ENCODE assay signal across 7 cellular contexts in the genomic region with DNA sequence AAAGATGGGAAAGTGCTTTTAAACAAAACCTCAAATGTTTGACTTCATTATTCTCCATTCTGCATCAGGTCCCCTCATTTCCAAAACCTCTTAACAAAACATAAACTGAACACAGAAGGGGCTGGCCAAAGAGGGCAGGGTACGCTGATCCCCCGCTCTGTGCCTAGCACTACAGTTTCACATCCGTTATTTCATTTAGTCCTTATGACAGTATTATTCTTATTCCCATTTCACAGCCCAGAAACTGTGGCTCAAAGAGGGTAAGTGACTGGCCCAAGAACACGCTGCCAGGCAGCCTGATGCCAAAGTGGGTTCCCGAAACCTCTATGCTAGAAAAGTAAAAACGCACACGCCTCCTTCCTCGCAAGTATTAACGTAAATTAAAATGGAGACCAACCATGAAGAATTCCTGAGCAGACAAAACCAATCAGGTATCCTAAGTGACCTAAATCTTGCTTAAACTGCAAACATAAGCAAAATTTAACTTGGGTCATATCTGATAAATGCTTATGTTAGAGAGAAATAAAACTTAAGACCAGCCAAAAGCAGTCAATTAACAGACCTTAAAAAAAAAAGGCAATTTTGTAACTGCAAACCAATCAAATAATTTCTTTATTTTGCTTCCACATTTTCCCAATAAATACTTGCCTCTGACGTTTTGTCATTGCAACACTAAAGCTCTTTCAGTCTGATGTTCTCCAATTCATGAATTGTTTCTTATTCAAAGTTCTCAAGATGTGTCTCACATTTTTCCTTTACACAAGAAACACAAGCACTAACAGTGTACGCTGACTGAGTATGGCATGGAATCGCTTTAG. TPM values are rescaled to one million over a fixed set of nuclear protein-coding genes. Genes with fewer than 3 reads are reported as not detected.
A peak's percentile ranks its signal among the peaks of the same experiment; 100 is the strongest.
DNase-seq lines count a peak whose midpoint lies in the region; ATAC-seq lines count a peak whose summit lies in the region.

No MANE protein-coding gene starts in this region.

- H3K9me3 ChIP-seq in HUES6 (ENCODE audit: control insufficient read depth, insufficient read depth, low read depth, low read length) (no peaks in the 10 kb centered on the region), iPS-20b (ENCODE audit: insufficient read depth, low read depth, low read length) (no peaks in the 10 kb centered on the region)

- peak overlapping the region; percentile 100 for H3K27ac Mint-ChIP-seq in activated CD8-positive, alpha-beta T cell treated with anti-CD3 and anti-CD28 coated beads, Interleukin-2, amount 10 ng/mL, durations not matched to agents 7 days and 5 days
- peak overlapping the region; percentile 92 for H3K27ac Mint-ChIP-seq in stimulated activated memory B cell treated with anti-CD40 and anti-IgM and Interleukin-4, amounts not matched to agents 10 μg/mL and 1 μg/mL and 100 μg/mL, for 72 hours

- no peak for ATAC-seq in activated CD8-positive, alpha-beta T cell treated with anti-CD3 and anti-CD28 coated beads, Interleukin-2, amount 10 ng/mL, durations not matched to agents 7 days and 5 days
- no peak for ATAC-seq in stimulated activated memory B cell treated with anti-CD40 and anti-IgM and Interleukin-4, amounts not matched to agents 10 μg/mL and 1 μg/mL and 100 μg/mL, for 72 hours
- ATAC-seq in GM19023 (IDR thresholded peaks at IDR 0.05; ENCODE audit: unreplicated experiment), result no peak
- ATAC-seq in HG02840 (IDR thresholded peaks at IDR 0.05; ENCODE audit: low FRiP score, unreplicated experiment), result no peak

- H3K36me3 ChIP-seq in HUES6 (ENCODE audit: control insufficient read depth, insufficient read depth, low read length) (no peaks in the 10 kb centered on the region; the same call in 1 of the 2 replicates), iPS-20b (ENCODE audit: insufficient read depth, low read depth, low read length) (no peaks in the 10 kb centered on the region)

- H3K27me3 ChIP-seq in HUES6 (ENCODE audit: control insufficient read depth, insufficient read depth, low read length) (no peaks in the 10 kb centered on the region), iPS-20b (ENCODE audit: insufficient read depth, low read length) (no peaks in the 10 kb centered on the region)

- H3K27ac ChIP-seq in HUES6 (ENCODE audit: low read depth, low read length) (peak overlapping the region; percentile 15; the same call in 1 of the 2 replicates), iPS-20b (ENCODE audit: low read length) (no peak overlapping the region)

- H3K9ac ChIP-seq in HUES6 (ENCODE audit: low read length), result peak overlapping the region; percentile 63
- peak overlapping the region; percentile 75; the same call in 1 of the 2 replicates for H3K9ac ChIP-seq in iPS-20b (ENCODE audit: low read depth, low read length)

- peaks cover 2% of the 10 kb centered on the region for H3K36me3 Mint-ChIP-seq in activated CD8-positive, alpha-beta T cell treated with anti-CD3 and anti-CD28 coated beads, Interleukin-2, amount 10 ng/mL, durations not matched to agents 7 days and 5 days (ENCODE audit: low read depth)
- peaks cover 9% of the 10 kb centered on the region for H3K36me3 Mint-ChIP-seq in stimulated activated memory B cell treated with anti-CD40 and anti-IgM and Interleukin-4, amounts not matched to agents 10 μg/mL and 1 μg/mL and 100 μg/mL, for 72 hours

- POLR2A ChIA-PET in activated CD8-positive, alpha-beta T cell treated with anti-CD3 and anti-CD28 coated beads, Interleukin-2, amount 10 ng/mL, durations not matched to agents 7 days and 5 days (lab: Charles Lee), result interaction anchor here (0.7 to 1.3 kb wide), 2 partner anchors 9 to 116 kb away, joined by 6 to 8 read pairs; no protein-coding TSS in a partner anchor

- H3K4me3 Mint-ChIP-seq in activated CD8-positive, alpha-beta T cell treated with anti-CD3 and anti-CD28 coated beads, Interleukin-2, amount 10 ng/mL, durations not matched to agents 7 days and 5 days, result peak overlapping the region; percentile 82
- peak overlapping the region; percentile 85 for H3K4me3 Mint-ChIP-seq in stimulated activated memory B cell treated with anti-CD40 and anti-IgM and Interleukin-4, amounts not matched to agents 10 μg/mL and 1 μg/mL and 100 μg/mL, for 72 hours

- H3K27me3 Mint-ChIP-seq in activated CD8-positive, alpha-beta T cell treated with anti-CD3 and anti-CD28 coated beads, Interleukin-2, amount 10 ng/mL, durations not matched to agents 7 days and 5 days (ENCODE audit: low read depth), result no peaks in the 10 kb centered on the region
- H3K27me3 Mint-ChIP-seq in stimulated activated memory B cell treated with anti-CD40 and anti-IgM and Interleukin-4, amounts not matched to agents 10 μg/mL and 1 μg/mL and 100 μg/mL, for 72 hours, result no peaks in the 10 kb centered on the region

- H3K4me1 ChIP-seq in HUES6 (ENCODE audit: control insufficient read depth, insufficient read depth, low read length), result peaks cover 10% of the 10 kb centered on the region
- H3K4me1 ChIP-seq in iPS-20b (ENCODE audit: insufficient read depth, low read length), result peaks cover 2% of the 10 kb centered on the region; the same call in 1 of the 2 replicates

- CTCF ChIA-PET in activated CD8-positive, alpha-beta T cell treated with anti-CD3 and anti-CD28 coated beads, Interleukin-2, amount 10 ng/mL, durations not matched to agents 7 days and 5 days (lab: Charles Lee), result interaction anchor here (0.6 to 1.2 kb wide), 2 partner anchors 9 to 395 kb away, joined by 3 to 10 read pairs; no protein-coding TSS in a partner anchor

- no peak for DNase-seq in activated CD8-positive, alpha-beta T cell treated with anti-CD3 and anti-CD28 coated beads, Interleukin-2, amount 10 ng/mL, durations not matched to agents 7 days and 5 days
- no peak for DNase-seq in 8988T

- H3K4me1 Mint-ChIP-seq in activated CD8-positive, alpha-beta T cell treated with anti-CD3 and anti-CD28 coated beads, Interleukin-2, amount 10 ng/mL, durations not matched to agents 7 days and 5 days (ENCODE audit: low read depth), result peaks cover 46% of the 10 kb centered on the region
- H3K4me1 Mint-ChIP-seq in stimulated activated memory B cell treated with anti-CD40 and anti-IgM and Interleukin-4, amounts not matched to agents 10 μg/mL and 1 μg/mL and 100 μg/mL, for 72 hours, result peaks cover 53% of the 10 kb centered on the region

- H3K9me3 Mint-ChIP-seq in activated CD8-positive, alpha-beta T cell treated with anti-CD3 and anti-CD28 coated beads, Interleukin-2, amount 10 ng/mL, durations not matched to agents 7 days and 5 days (ENCODE audit: insufficient read depth), result no peaks in the 10 kb centered on the region
- H3K9me3 Mint-ChIP-seq in stimulated activated memory B cell treated with anti-CD40 and anti-IgM and Interleukin-4, amounts not matched to agents 10 μg/mL and 1 μg/mL and 100 μg/mL, for 72 hours, result no peaks in the 10 kb centered on the region

- H3K4me3 ChIP-seq in HUES6 (ENCODE audit: low read depth, low read length) (peak overlapping the region; percentile 79), iPS-20b (ENCODE audit: low read length) (peak overlapping the region; percentile 77)

RNA-seq across cellular contexts. Expression of a gene that starts 0.7 kb away (rescaled TPM):
- total RNA-seq in activated CD8-positive, alpha-beta T cell treated with anti-CD3 and anti-CD28 coated beads, Interleukin-2, amount 10 ng/mL, durations not matched to agents 7 days and 5 days, result 10 to 100 TPM; 10.3 to 10.7 TPM

RNA-seq across cellular contexts. Expression of a gene that starts 3.3 kb away (rescaled TPM):
- 10 to 100 TPM; 13.4 to 15.6 TPM for total RNA-seq in activated CD8-positive, alpha-beta T cell treated with anti-CD3 and anti-CD28 coated beads, Interleukin-2, amount 10 ng/mL, durations not matched to agents 7 days and 5 days

RNA-seq across cellular contexts. Expression of a gene that starts 47.4 kb away (rescaled TPM):
- total RNA-seq in activated CD8-positive, alpha-beta T cell treated with anti-CD3 and anti-CD28 coated beads, Interleukin-2, amount 10 ng/mL, durations not matched to agents 7 days and 5 days, result not detected
